In the genomic region with DNA sequence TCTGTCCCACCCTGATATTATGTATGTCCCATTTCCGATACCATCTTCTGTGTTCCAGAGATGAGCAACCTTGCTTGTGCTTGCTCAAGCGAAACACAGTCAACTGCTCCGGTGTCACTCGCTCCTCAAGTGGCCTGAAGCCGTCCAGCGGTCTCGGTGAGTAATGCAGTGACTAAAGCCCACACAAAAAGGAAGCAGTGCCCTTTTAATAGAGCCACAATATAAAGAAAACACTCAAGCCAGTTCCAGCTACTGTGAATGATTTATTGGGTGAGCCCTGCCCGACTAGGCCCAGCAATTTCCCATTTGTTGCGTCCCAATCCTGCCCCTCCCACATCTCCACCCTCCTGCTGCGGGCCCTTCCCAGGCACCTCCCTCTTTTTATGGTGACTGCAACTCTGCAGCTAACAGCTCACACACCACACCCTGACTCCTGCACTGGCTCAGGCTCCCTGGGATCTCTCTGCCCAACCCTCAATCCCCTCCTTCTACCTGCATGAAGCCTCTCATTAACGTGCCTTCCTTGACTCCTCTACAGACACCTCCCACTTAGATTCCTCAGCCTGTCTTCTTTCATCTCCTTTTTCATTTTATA, we compare ENCODE assay signal across 8 cellular contexts. TPM values are rescaled to one million over a fixed set of nuclear protein-coding genes. Genes with fewer than 3 reads are reported as not detected.
A peak's percentile ranks its signal among the peaks of the same experiment; 100 is the strongest.
DNase-seq lines count a peak whose midpoint lies in the region; ATAC-seq and TF ChIP-seq lines count a peak whose summit lies in the region.

No MANE protein-coding gene starts in this region.

- peak overlapping the region in 2 of 4 donors; percentile 25 to 28 for H3K4me3 ChIP-seq in Peyer's patch
- no peak overlapping the region for H3K4me3 ChIP-seq in retinal pigment epithelial cell (ENCODE audit: low read length)

- H3K9me3 ChIP-seq in Peyer's patch = no peaks in the 10 kb centered on the region

- H3K36me3 Mint-ChIP-seq in CD14-positive monocyte = no peaks in the 10 kb centered on the region
- H3K36me3 Mint-ChIP-seq in activated CD4-positive, alpha-beta memory T cell treated with anti-CD3 and anti-CD28 coated beads for 36 hours = no peaks in the 10 kb centered on the region

- peak; percentile 45 to 77 for TF ChIP-seq POLR2A in Peyer's patch (IDR thresholded peaks at IDR 0.05)

- H3K27ac ChIP-seq in Peyer's patch = peak overlapping the region in 3 of 4 donors; percentile 59 to 87 (median 77)

- peaks cover 44% of the 10 kb centered on the region for H3K4me1 Mint-ChIP-seq in CD14-positive monocyte
- H3K4me1 Mint-ChIP-seq in activated CD4-positive, alpha-beta memory T cell treated with anti-CD3 and anti-CD28 coated beads for 36 hours (ENCODE audit: low read depth) = no peaks in the 10 kb centered on the region

- peaks cover 0 to 3% (median 2%) of the 10 kb centered on the region in 3 donors for H3K27me3 Mint-ChIP-seq in CD14-positive monocyte (ENCODE audit: low read depth in 3 of 3)
- no peaks in the 10 kb centered on the region for H3K27me3 Mint-ChIP-seq in activated CD4-positive, alpha-beta memory T cell treated with anti-CD3 and anti-CD28 coated beads for 36 hours

- H3K36me3 ChIP-seq in Peyer's patch = no peaks in the 10 kb centered on the region

- H3K9me3 Mint-ChIP-seq in CD14-positive monocyte = no peaks in the 10 kb centered on the region
- H3K9me3 Mint-ChIP-seq in activated CD4-positive, alpha-beta memory T cell treated with anti-CD3 and anti-CD28 coated beads for 36 hours = peaks cover 4% of the 10 kb centered on the region

- CTCF ChIA-PET in activated CD4-positive, alpha-beta memory T cell treated with anti-CD3 and anti-CD28 coated beads for 36 hours (lab: Charles Lee) = no interaction called here

- peak; percentile 91 for ATAC-seq in GM19372 (IDR thresholded peaks at IDR 0.05; ENCODE audit: low read depth, unreplicated experiment)
- peak; percentile 96 for ATAC-seq in HG03175 (IDR thresholded peaks at IDR 0.05; ENCODE audit: unreplicated experiment)

- H3K27me3 ChIP-seq in Peyer's patch = no peaks in the 10 kb centered on the region

- intact Hi-C loops in CD14-positive monocyte (cut with micrococcal nuclease) = no loop called here
- intact Hi-C loops in activated CD4-positive, alpha-beta memory T cell treated with anti-CD3 and anti-CD28 coated beads for 36 hours (cut with micrococcal nuclease) = no loop called here

- H3K27ac Mint-ChIP-seq in CD14-positive monocyte = peak overlapping the region; percentile 73 to 93 (median 88)
- no peak overlapping the region for H3K27ac Mint-ChIP-seq in activated CD4-positive, alpha-beta memory T cell treated with anti-CD3 and anti-CD28 coated beads for 36 hours

- H3K4me1 ChIP-seq in Peyer's patch = peaks cover 0 to 14% (median 0%) of the 10 kb centered on the region in 4 donors

- H3K4me3 Mint-ChIP-seq in CD14-positive monocyte = peak overlapping the region; percentile 56 to 66
- no peak overlapping the region for H3K4me3 Mint-ChIP-seq in activated CD4-positive, alpha-beta memory T cell treated with anti-CD3 and anti-CD28 coated beads for 36 hours

- POLR2A ChIA-PET in activated CD4-positive, alpha-beta memory T cell treated with anti-CD3 and anti-CD28 coated beads for 36 hours (lab: Charles Lee) = no interaction called here

- DNase-seq in CD14-positive monocyte (ENCODE audit: low spot score) = peak; percentile 86
- DNase-seq in Peyer's patch = peak in 2 of 3 donors; percentile 90 to 91
- peak; percentile 24 for DNase-seq in foreskin melanocyte
- DNase-seq in retinal pigment epithelial cell (ENCODE audit: low read depth) = no peak
- DNase-seq in activated naive CD4-positive, alpha-beta T cell treated with anti-CD3 and anti-CD28 coated beads, Interleukin-2, amount 50 U/mL, for 16 hours = no peak
- no peak for DNase-seq in activated CD4-positive, alpha-beta memory T cell treated with anti-CD3 and anti-CD28 coated beads for 36 hours

- TF ChIP-seq CTCF in CD14-positive monocyte (IDR thresholded peaks at IDR 0.05) = peak; percentile 49
- TF ChIP-seq CTCF in Peyer's patch (IDR thresholded peaks at IDR 0.05) = peak in 4 of 6 experiments; percentile 11 to 75 (median 73)
- TF ChIP-seq CTCF in retinal pigment epithelial cell (conservative IDR thresholded peaks at IDR 0.05; ENCODE audit: low read depth, low read length) = peak; percentile 32

RNA-seq across cellular contexts. Expression of gene DSC1, which starts 44.2 kb away (rescaled TPM):
- not detected for polyA plus RNA-seq in CD14-positive monocyte
- under 1 TPM in 1 of 4 donors, not detected in 3; 0.35 TPM for total RNA-seq in Peyer's patch
- total RNA-seq in activated CD4-positive, alpha-beta memory T cell treated with anti-CD3 and anti-CD28 coated beads for 36 hours = under 1 TPM in 1 of 2 experiments, not detected in 1; 0.05 TPM

Comparison
In these comparisons a context has a peak if more than half of its experiments do, and no peak if none do; other contexts are left out.
1. DNase-seq: peak in CD14-positive monocyte (single experiment), Peyer's patch (2 of 3) and foreskin melanocyte (single experiment); none in retinal pigment epithelial cell (single experiment), activated naive CD4-positive, alpha-beta T cell treated with anti-CD3 and anti-CD28 coated beads, Interleukin-2, amount 50 U/mL, for 16 hours (single experiment) and activated CD4-positive, alpha-beta memory T cell treated with anti-CD3 and anti-CD28 coated beads for 36 hours (single experiment).
2. Peak in every context shown above with its lines, with median percentiles within 50 percentile points of each other: CTCF ChIP-seq.